ENCODE assay signal across 31 cellular contexts in the genomic region with DNA sequence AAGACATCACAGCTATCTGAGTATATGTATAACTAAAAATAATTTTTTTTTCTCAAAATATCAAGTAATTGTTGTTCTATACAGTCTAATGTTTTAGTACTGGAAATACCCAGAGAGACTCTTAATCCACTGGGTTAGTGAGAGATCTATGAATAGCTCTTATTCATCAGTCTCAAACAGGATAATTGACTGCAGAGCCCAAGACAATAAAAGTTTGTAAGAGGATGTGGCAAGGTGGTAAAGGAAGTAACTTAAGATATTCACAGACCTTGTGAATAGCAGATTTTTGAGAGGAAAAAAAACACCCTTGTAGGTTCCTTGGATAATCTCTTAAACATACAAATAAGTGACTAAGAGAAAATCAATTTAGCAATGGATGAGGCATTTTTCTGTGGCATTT.
DNase-seq lines count a peak whose midpoint lies in the region; ATAC-seq, FAIRE-seq and TF ChIP-seq lines count a peak whose summit lies in the region.
"Had no signal": no experiment of that assay in that cellular context is flagged by ENCODE, and none has a peak within 500 bp of the region (broad histone marks: within the 10 kb centered on the region; RNA-seq: fewer than 3 reads in every experiment).

No MANE protein-coding gene starts in this region.

- H3K27ac ChIP-seq in A673 (ENCODE audit: low read depth, low read length, poor library complexity, severe bottlenecking) (no peak overlapping the region), pancreas (no peak overlapping the region)
- H3K27ac ChIP-seq: heart left ventricle, HL-60, KMS-11, left lung, parathyroid adenoma, SK-N-MC, upper lobe of left lung had no signal

- no peaks in the 10 kb centered on the region for H3K27me3 ChIP-seq in A673 (replicated peaks; ENCODE audit: insufficient read depth, low read depth, low read length, poor library complexity)
- H3K27me3 ChIP-seq in pancreas: peaks cover 0 to 9% (median 4%) of the 10 kb centered on the region in 4 donors
- H3K27me3 ChIP-seq: left lung, upper lobe of left lung had no signal

- no peaks in the 10 kb centered on the region for H3K36me3 ChIP-seq in A673 (ENCODE audit: insufficient read depth, low read length, poor library complexity, severe bottlenecking)
- no peaks in the 10 kb centered on the region for H3K36me3 ChIP-seq in pancreas
- H3K36me3 ChIP-seq: heart left ventricle, left lung, upper lobe of left lung had no signal

- H3K9me3 ChIP-seq in A673 (ENCODE audit: low read depth, low read length, poor library complexity, severe bottlenecking) (no peaks in the 10 kb centered on the region), pancreas (no peaks in the 10 kb centered on the region)
- H3K9me3 ChIP-seq: heart left ventricle, left lung, upper lobe of left lung had no signal

- CTCF ChIA-PET in A673 (lab: Charles Lee): no interaction called here

- no peak for ATAC-seq in HG02623 (IDR thresholded peaks at IDR 0.05; ENCODE audit: unreplicated experiment)
- ATAC-seq in pancreas: no peak
- ATAC-seq: heart left ventricle; left lung; PC-3; stimulated activated naive B cell treated with anti-CD40 and anti-IgM and Interleukin-4, amounts not matched to agents 10 μg/mL and 1 μg/mL and 100 μg/mL, for 72 hours had no signal

- TF ChIP-seq CTCF in A673 (conservative IDR thresholded peaks at IDR 0.05; ENCODE audit: low read depth, low read length) (no peak), epithelial cell of esophagus (IDR thresholded peaks at IDR 0.05; ENCODE audit: insufficient read depth, low read depth, low read length, missing control alignments) (no peak), pancreas (IDR thresholded peaks at IDR 0.05) (no peak)

- H3K4me1 ChIP-seq in A673 (ENCODE audit: insufficient read depth, low read length, poor library complexity, severe bottlenecking): no peaks in the 10 kb centered on the region
- H3K4me1 ChIP-seq in pancreas: no peaks in the 10 kb centered on the region
- H3K4me1 ChIP-seq: heart left ventricle, left lung, parathyroid adenoma, upper lobe of left lung had no signal

- intact Hi-C loops in A673 (cut with micrococcal nuclease; ENCODE audit: unreplicated experiment) (loop anchor here (10.0 kb wide), 1 partner anchor 1299 kb away; no protein-coding TSS in a partner anchor), pancreas (cut with DNase I) (no loop called here)

- POLR2A ChIA-PET in A673 (lab: Charles Lee; ENCODE audit: low non-redundant PET): no interaction called here

- no TSS peak for BruUV-seq in A673 (replicated peaks; lab: Mats Ljungman, UMichigan)

- FAIRE-seq in pancreas (lab: Jason Lieb, UNC): no peak

- H3K4me3 ChIP-seq in A673 (ENCODE audit: low read depth, low read length, poor library complexity, severe bottlenecking): no peak overlapping the region
- H3K4me3 ChIP-seq in Jurkat, Clone E6-1 (ENCODE audit: low read length): no peak overlapping the region
- no peak overlapping the region for H3K4me3 ChIP-seq in epithelial cell of esophagus (ENCODE audit: low read length)
- H3K4me3 ChIP-seq in pancreas: no peak overlapping the region
- H3K4me3 ChIP-seq: heart left ventricle, left lung, SK-N-MC, upper lobe of left lung had no signal

- DNase-seq in A673 (ENCODE audit: low spot score): peak; percentile 43
- peak; percentile 12 for DNase-seq in Jurkat, Clone E6-1 (ENCODE audit: low read depth, low spot score)
- DNase-seq in NOMO-1 treated with dmso at 0.1 percent for 144 hours (lab: John Stamatoyannopoulos, UW; ENCODE audit: unreplicated experiment): peak; percentile 25
- DNase-seq in epithelial cell of esophagus (ENCODE audit: low read depth): peak; percentile 17
- no peak for DNase-seq in AG20443 (ENCODE audit: low spot score)
- no peak for DNase-seq in activated T-cell treated with anti-CD3 and anti-CD28 coated beads, Interleukin-2, amount 50 U/mL, for 48 hours
- no peak for DNase-seq in pancreas
- DNase-seq: activated CD4-positive, alpha-beta memory T cell treated with anti-CD3 and anti-CD28 coated beads, Interleukin-2, amount 10 ng/mL, durations not matched to agents 7 days and 5 days; activated CD4-positive, alpha-beta T cell treated with anti-CD3 and anti-CD28 coated beads for 1 hour; anterior cingulate cortex; CD4-positive, alpha-beta T cell; effector CD4-positive, alpha-beta T cell; erythroblast; H7; heart left ventricle; islet precursor cell; left lung; mesenchymal stem cell; NCI-H146; NCI-H2107; NCI-H446; NCI-H774; PC-3; retina; stimulated activated naive B cell treated with anti-CD40 and anti-IgM and Interleukin-4, amounts not matched to agents 10 μg/mL and 1 μg/mL and 100 μg/mL, for 72 hours; upper lobe of left lung had no signal

Comparison
In these comparisons a context has a peak if more than half of its experiments do, and no peak if none do; other contexts are left out.
1. DNase-seq: peak in A673 (single experiment), Jurkat, Clone E6-1 (single experiment), NOMO-1 treated with dmso at 0.1 percent for 144 hours (single experiment) and epithelial cell of esophagus (single experiment); none in AG20443 (single experiment), activated T-cell treated with anti-CD3 and anti-CD28 coated beads, Interleukin-2, amount 50 U/mL, for 48 hours (0 of 2) and pancreas (0 of 6).